Comparison of ENCODE assay signal across 29 cellular contexts in genomic region chr1:107525961-107526360, GRCh38.
"Had no signal": no experiment of that assay in that cellular context is flagged by ENCODE, and none has a peak within 500 bp of the region (broad histone marks: within the 10 kb centered on the region; RNA-seq: fewer than 3 reads in every experiment).

No MANE protein-coding gene starts in this region.

- H3K9me3 Mint-ChIP-seq: activated naive CD4-positive, alpha-beta T cell treated with anti-CD3 and anti-CD28 coated beads for 36 hours; activated naive CD8-positive, alpha-beta T cell treated with anti-CD3 and anti-CD28 coated beads for 36 hours; activated T-helper 1 cell treated with anti-CD3 and anti-CD28 coated beads, Interleukin-12 subunit alpha, Interleukin-12 subunit beta, Interleukin-2, Interleukin-4 antibody, amounts not matched to agents 30 ng/mL and 10 ng/mL and 1 ng/mL, durations not matched to agents 14 hours and 24 hours and 36 hours; mesothelial cell of epicardium; nephron progenitor cell had no signal

- DNase-seq: activated CD4-positive, alpha-beta T cell treated with anti-CD3 and anti-CD28 coated beads for 4 hours; activated CD4-positive, alpha-beta T cell treated with anti-CD3 and anti-CD28 coated beads, Interleukin-2, amount 50 U/mL, for 4 hours; activated effector memory CD4-positive, alpha-beta T cell treated with anti-CD3 and anti-CD28 coated beads, Interleukin-2, amount 50 U/mL, for 16 hours; activated naive CD4-positive, alpha-beta T cell treated with anti-CD3 and anti-CD28 coated beads for 36 hours; activated naive CD8-positive, alpha-beta T cell treated with anti-CD3 and anti-CD28 coated beads for 36 hours; activated T-cell treated with anti-CD3 and anti-CD28 coated beads, Interleukin-2, amount 50 U/mL, for 1 hour; cerebellar nuclear complex; colonic mucosa; dorsolateral prefrontal cortex; effector memory CD4-positive, alpha-beta T cell; erythroblast; islet precursor cell; left ventricle myocardium inferior; naive B cell; nephron progenitor cell; stimulated activated CD4-positive, alpha-beta T cell treated with anti-CD3 and anti-CD28 coated beads, Interleukin-12 subunit alpha, Interleukin-12 subunit beta, amount 100 ng/mL, for 4 hours; stimulated activated CD4-positive, alpha-beta T cell treated with anti-CD3 and anti-CD28 coated beads, Interleukin-4, amount 100 ng/mL, for 1 hour; stimulated activated naive CD8-positive, alpha-beta T cell treated with anti-CD3 and anti-CD28 coated beads, Interleukin-15, Interleukin-2, amounts not matched to agents 100 U/mL and 50 U/mL, for 24 hours; testis; transverse colon had no signal

- H3K27ac Mint-ChIP-seq: activated naive CD4-positive, alpha-beta T cell treated with anti-CD3 and anti-CD28 coated beads for 36 hours; activated naive CD8-positive, alpha-beta T cell treated with anti-CD3 and anti-CD28 coated beads for 36 hours; activated T-helper 1 cell treated with anti-CD3 and anti-CD28 coated beads, Interleukin-12 subunit alpha, Interleukin-12 subunit beta, Interleukin-2, Interleukin-4 antibody, amounts not matched to agents 30 ng/mL and 10 ng/mL and 1 ng/mL, durations not matched to agents 14 hours and 24 hours and 36 hours; brain; mesothelial cell of epicardium; nephron progenitor cell had no signal

- H3K36me3 Mint-ChIP-seq: activated naive CD8-positive, alpha-beta T cell treated with anti-CD3 and anti-CD28 coated beads for 36 hours; brain; mesothelial cell of epicardium; naive B cell had no signal

- H3K4me1 ChIP-seq: ascending aorta, colonic mucosa, gastroesophageal sphincter, left ventricle myocardium inferior, testis, transverse colon had no signal

- H3K9me3 ChIP-seq: ascending aorta, colonic mucosa, gastroesophageal sphincter, left ventricle myocardium inferior, neutrophil, testis, transverse colon had no signal

- H3K36me3 ChIP-seq: ascending aorta, cardiac muscle cell, colonic mucosa, gastroesophageal sphincter, left ventricle myocardium inferior, neutrophil, transverse colon had no signal

- H3K4me3 Mint-ChIP-seq: activated naive CD4-positive, alpha-beta T cell treated with anti-CD3 and anti-CD28 coated beads for 36 hours; activated naive CD8-positive, alpha-beta T cell treated with anti-CD3 and anti-CD28 coated beads for 36 hours; activated T-helper 1 cell treated with anti-CD3 and anti-CD28 coated beads, Interleukin-12 subunit alpha, Interleukin-12 subunit beta, Interleukin-2, Interleukin-4 antibody, amounts not matched to agents 30 ng/mL and 10 ng/mL and 1 ng/mL, durations not matched to agents 14 hours and 24 hours and 36 hours; brain; mesothelial cell of epicardium; naive B cell; nephron progenitor cell had no signal

- H3K4me3 ChIP-seq: ascending aorta, cardiac muscle cell, colonic mucosa, dorsolateral prefrontal cortex, gastroesophageal sphincter, hepatocyte, left ventricle myocardium inferior, skin epidermis, testis, transverse colon had no signal

- H3K27ac ChIP-seq: ascending aorta, cardiac muscle cell, colonic mucosa, dorsolateral prefrontal cortex, gastroesophageal sphincter, hepatocyte, left ventricle myocardium inferior, neutrophil, skin epidermis, testis, transverse colon had no signal

- H3K27me3 Mint-ChIP-seq: activated naive CD8-positive, alpha-beta T cell treated with anti-CD3 and anti-CD28 coated beads for 36 hours; brain; naive B cell had no signal

- H3K27me3 ChIP-seq: ascending aorta, colonic mucosa, gastroesophageal sphincter, hepatocyte, neutrophil, testis, transverse colon had no signal
